Comparison of ENCODE assay signal across 12 cellular contexts in genomic region chr11:129324533-129325175, GRCh38. TPM values are rescaled to one million over a fixed set of nuclear protein-coding genes. Genes with fewer than 3 reads are reported as not detected.
DNase-seq lines count a peak whose midpoint lies in the region; ATAC-seq, FAIRE-seq and TF ChIP-seq lines count a peak whose summit lies in the region.
"Had no signal": no experiment of that assay in that cellular context is flagged by ENCODE, and none has a peak within 500 bp of the region (broad histone marks: within the 10 kb centered on the region; RNA-seq: fewer than 3 reads in every experiment).

No MANE protein-coding gene starts in this region.

- H3K9me3 ChIP-seq in A549 (no peaks in the 10 kb centered on the region), H1 (ENCODE audit: insufficient read depth in 2 of 2, low read depth in 1 of 2, low read length in 1 of 2) (no peaks in the 10 kb centered on the region), mesenchymal stem cell (ENCODE audit: control insufficient read depth, low read length) (no peaks in the 10 kb centered on the region)

- TF ChIP-seq POLR2A in A549 (IDR thresholded peaks at IDR 0.05; ENCODE audit: low read length) (no peak), H1 (IDR thresholded peaks at IDR 0.05; ENCODE audit: control extremely low read depth in 1 of 2, low read depth in 2 of 2, low read length in 2 of 2) (no peak)

- peaks cover 19% of the 10 kb centered on the region for H3K4me1 Mint-ChIP-seq in mesothelial cell of epicardium
- H3K4me1 Mint-ChIP-seq: CD8-positive, alpha-beta memory T cell had no signal

- H3K9me3 Mint-ChIP-seq in mesothelial cell of epicardium: no peaks in the 10 kb centered on the region
- H3K9me3 Mint-ChIP-seq: CD8-positive, alpha-beta memory T cell; neural crest cell had no signal

- H2BK12ac ChIP-seq in H1 (ENCODE audit: low read depth, low read length): peak overlapping the region; percentile 42; the same call in 1 of the 2 replicates
- H2BK12ac ChIP-seq in mesenchymal stem cell (ENCODE audit: low read length in 2 of 2): no peak overlapping the region

- no peaks in the 10 kb centered on the region for H3K36me3 ChIP-seq in H1 (ENCODE audit: control insufficient read depth in 2 of 4, insufficient read depth in 4 of 4, low read length in 3 of 4)
- no peaks in the 10 kb centered on the region for H3K36me3 ChIP-seq in mesenchymal stem cell (ENCODE audit: control insufficient read depth in 1 of 2, insufficient read depth in 2 of 2, low read depth in 1 of 2, low read length in 2 of 2)

- FAIRE-seq in A549 (lab: Jason Lieb, UNC) (no peak), H1 (lab: Jason Lieb, UNC) (no peak)
- FAIRE-seq: frontal cortex had no signal

- no peak overlapping the region for H2BK120ac ChIP-seq in H1 (replicated peaks; ENCODE audit: low read depth, low read length)
- no peak overlapping the region for H2BK120ac ChIP-seq in mesenchymal stem cell (ENCODE audit: low read depth, low read length)

- no peaks in the 10 kb centered on the region for H3K79me1 ChIP-seq in H1 (ENCODE audit: low read depth, low read length)
- H3K79me1 ChIP-seq in mesenchymal stem cell (replicated peaks; ENCODE audit: low read length, poor library complexity, severe bottlenecking): no peaks in the 10 kb centered on the region

- TF ChIP-seq CTCF in A549 (IDR thresholded peaks at IDR 0.05) (no peak), HL-60 (IDR thresholded peaks at IDR 0.05; ENCODE audit: insufficient read depth, low read length) (no peak), H1 (IDR thresholded peaks at IDR 0.05; ENCODE audit: control extremely low read depth in 1 of 3, insufficient read depth in 1 of 3, low read depth in 1 of 3, low read length in 3 of 3) (no peak), mesothelial cell of epicardium (IDR thresholded peaks at IDR 0.05; ENCODE audit: unreplicated experiment) (no peak)

- H3K4me3 ChIP-seq in A549 (0 out of 3 replicates have a peak overlapping the region, but pooled peaks have one; percentile 11), HL-60 (replicated peaks; ENCODE audit: insufficient read depth, low read length) (no peak overlapping the region; the same call in 1 of the 2 replicates), H1 (ENCODE audit: extremely low read depth in 1 of 4, insufficient read depth in 2 of 4, low read depth in 3 of 4, low read length in 4 of 4) (no peak overlapping the region), mesenchymal stem cell (ENCODE audit: insufficient read depth in 1 of 2, low read depth in 1 of 2, low read length in 2 of 2) (peak overlapping the region in 1 of 2 experiments; percentile 64)

- H3K14ac ChIP-seq in H1 (ENCODE audit: insufficient read length) (no peak overlapping the region), mesenchymal stem cell (ENCODE audit: low read length in 2 of 2) (no peak overlapping the region)

- H3K23me2 ChIP-seq in H1 (ENCODE audit: low read depth, low read length): no peaks in the 10 kb centered on the region

- no peak for TF ChIP-seq RAD21 in A549 (conservative IDR thresholded peaks at IDR 0.05 in 1 of 2, IDR thresholded peaks at IDR 0.05 in 1 of 2)
- TF ChIP-seq RAD21 in H1 (IDR thresholded peaks at IDR 0.05 in 1 of 2, conservative IDR thresholded peaks at IDR 0.05 in 1 of 2; ENCODE audit: low read depth in 2 of 2, low read length in 2 of 2): no peak

- no peak overlapping the region for H3K27ac Mint-ChIP-seq in mesothelial cell of epicardium
- H3K27ac Mint-ChIP-seq: CD8-positive, alpha-beta memory T cell had no signal

- WGBS in A549 (ENCODE audit: missing lambda C conversion rate): 31% methylated on average over 8 of the region's 10 CpGs
- 79% methylated on average over 10 of the region's 10 CpGs; no CpG with 5 or more reads in 1 of the 2 experiments for WGBS in H1 (ENCODE audit: extremely low coverage in 1 of 2, insufficient coverage in 1 of 2, insufficient read length in 1 of 2, insufficient replicate concordance in 2 of 2, low coverage in 1 of 2, low lambda C conversion rate in 2 of 2, missing lambda C conversion rate in 1 of 2), 2 experiments
- WGBS in mesenchymal stem cell: 58% methylated on average over 10 of the region's 10 CpGs

- H3K27me3 ChIP-seq in HL-60 (ENCODE audit: insufficient read depth, poor library complexity, severe bottlenecking) (no peaks in the 10 kb centered on the region), H1 (replicated peaks in 1 of 4; ENCODE audit: control insufficient read depth in 3 of 4, extremely low read depth in 1 of 4, insufficient read depth in 3 of 4, low read length in 3 of 4) (peaks cover 0 to 2% (median 0%) of the 10 kb centered on the region in 4 experiments; a peak in 1 of 7 replicates), mesenchymal stem cell (ENCODE audit: control insufficient read depth in 1 of 2, insufficient read depth in 1 of 2, low read length in 2 of 2) (peaks cover 0 to 6% of the 10 kb centered on the region in 2 experiments)

- no peaks in the 10 kb centered on the region for H3K36me3 Mint-ChIP-seq in mesothelial cell of epicardium
- H3K36me3 Mint-ChIP-seq: CD8-positive, alpha-beta memory T cell had no signal

- H3K27me3 Mint-ChIP-seq in mesothelial cell of epicardium (ENCODE audit: low read depth): no peaks in the 10 kb centered on the region
- H3K27me3 Mint-ChIP-seq: CD8-positive, alpha-beta memory T cell had no signal

- ATAC-seq in A549 (peak; percentile 92 to 93), GM21576 (IDR thresholded peaks at IDR 0.05; ENCODE audit: unreplicated experiment) (no peak)

- H3K18ac ChIP-seq in H1 (ENCODE audit: extremely low read depth, low read length) (no peak overlapping the region), mesenchymal stem cell (ENCODE audit: low read depth in 1 of 2, low read length in 2 of 2) (peak overlapping the region in 1 of 2 experiments; percentile 38)

- H3K9ac ChIP-seq in H1 (replicated peaks in 1 of 4; ENCODE audit: extremely low read depth in 1 of 4, low read depth in 3 of 4, low read length in 3 of 4) (no peak overlapping the region), mesenchymal stem cell (ENCODE audit: low read length) (peak overlapping the region; percentile 51)

- no peak overlapping the region for H3K4me3 Mint-ChIP-seq in mesothelial cell of epicardium
- H3K4me3 Mint-ChIP-seq: CD8-positive, alpha-beta memory T cell; neural crest cell had no signal

- no peak overlapping the region for H3K23ac ChIP-seq in H1 (ENCODE audit: insufficient read length)
- no peak overlapping the region for H3K23ac ChIP-seq in mesenchymal stem cell (ENCODE audit: low read length in 2 of 2)

- H3K79me2 ChIP-seq in H1 (ENCODE audit: control insufficient read depth in 1 of 2, insufficient read depth in 2 of 2, low read length in 2 of 2): no peaks in the 10 kb centered on the region

- TF ChIP-seq EP300 in A549 (IDR thresholded peaks at IDR 0.05): no peak
- no peak for TF ChIP-seq EP300 in H1 (IDR thresholded peaks at IDR 0.05; ENCODE audit: borderline replicate concordance in 1 of 2, low read depth in 2 of 2, low read length in 2 of 2)

- no peak overlapping the region for H2BK5ac ChIP-seq in H1 (ENCODE audit: low read depth, low read length)
- no peak overlapping the region for H2BK5ac ChIP-seq in mesenchymal stem cell (ENCODE audit: low read depth, low read length, poor library complexity, severe bottlenecking)

- H3K4me2 ChIP-seq in A549 (peak overlapping the region; percentile 83), H1 (ENCODE audit: insufficient read depth in 1 of 2, low read depth in 2 of 2, low read length in 2 of 2) (no peak overlapping the region), mesenchymal stem cell (ENCODE audit: low read length, poor library complexity, severe bottlenecking) (no peak overlapping the region)

- no peak overlapping the region for H4K5ac ChIP-seq in H1 (ENCODE audit: insufficient read length, low read depth, low read length)

- H2BK15ac ChIP-seq in H1 (ENCODE audit: low read length) (no peak overlapping the region), mesenchymal stem cell (ENCODE audit: low read depth, poor library complexity, severe bottlenecking) (no peak overlapping the region)

- H4K91ac ChIP-seq in H1 (replicated peaks; ENCODE audit: insufficient read length, low read length) (no peak overlapping the region), mesenchymal stem cell (ENCODE audit: low read length) (no peak overlapping the region)

- no peak overlapping the region for H2AK5ac ChIP-seq in H1 (ENCODE audit: low read depth, low read length)
- no peak overlapping the region for H2AK5ac ChIP-seq in mesenchymal stem cell (ENCODE audit: low read length, severe bottlenecking)

- CTCF ChIA-PET in A549 (lab: Yijun Ruan, JAX): interaction anchor here (0.7 to 1.3 kb wide), 2 partner anchors 95 to 207 kb away, joined by 3 read pairs; no protein-coding TSS in a partner anchor
- CTCF ChIA-PET in H1 (lab: Charles Lee; ENCODE audit: partially characterized antibody): interaction anchor here (1.0 to 1.5 kb wide), 4 partner anchors 9 to 381 kb away, joined by 3 to 4 read pairs (median 4); no protein-coding TSS in a partner anchor

- H2BK20ac ChIP-seq in H1 (ENCODE audit: low read length): peak overlapping the region; percentile 40; the same call in 1 of the 2 replicates

- H3K4ac ChIP-seq in H1 (replicated peaks; ENCODE audit: insufficient read length, low read depth, low read length) (peak overlapping the region; percentile 21), mesenchymal stem cell (ENCODE audit: low read depth in 1 of 2, low read length in 2 of 2) (no peak overlapping the region)

- H2AFZ ChIP-seq in H1 (ENCODE audit: low read length): peak overlapping the region; percentile 80; the same call in 1 of the 2 replicates
- H2AFZ ChIP-seq in mesenchymal stem cell (ENCODE audit: low read depth, low read length): no peak overlapping the region

- H3K27ac ChIP-seq in A549 (peak overlapping the region; percentile 71 to 75), HL-60 (replicated peaks) (peak overlapping the region; percentile 66), H1 (ENCODE audit: low read depth, low read length) (no peak overlapping the region), mesenchymal stem cell (ENCODE audit: low read length, poor library complexity, severe bottlenecking) (no peak overlapping the region)

- H3K4me1 ChIP-seq in A549 (peaks cover 25% of the 10 kb centered on the region), H1 (replicated peaks in 1 of 4; ENCODE audit: control insufficient read depth in 3 of 4, insufficient read depth in 4 of 4, low read length in 3 of 4) (peaks cover 0 to 6% (median 2%) of the 10 kb centered on the region in 4 experiments; a peak in 2 of 7 replicates), mesenchymal stem cell (ENCODE audit: control insufficient read depth, insufficient read depth, low read depth, low read length) (no peaks in the 10 kb centered on the region)

- POLR2A ChIA-PET in A549 (lab: Yijun Ruan, JAX) (no interaction called here), H1 (lab: Charles Lee; ENCODE audit: partially characterized antibody) (no interaction called here)

- DNase-seq in A549 (ENCODE audit: low read depth in 1 of 2, low spot score in 1 of 2): peak; percentile 55 to 77
- peak in 1 of 2 experiments; percentile 23 for DNase-seq in HL-60 (ENCODE audit: low read depth in 1 of 2, low spot score in 1 of 2)
- DNase-seq in H1 (ENCODE audit: low read depth in 1 of 2, low spot score in 2 of 2): peak in 1 of 2 experiments; percentile 42
- peak; percentile 30 for DNase-seq in mesenchymal stem cell
- no peak for DNase-seq in SK-N-DZ (ENCODE audit: low spot score)
- DNase-seq in ecto neural progenitor cell (ENCODE audit: low spot score): no peak
- DNase-seq in mesothelial cell of epicardium (ENCODE audit: low spot score in 2 of 2, unreplicated experiment in 2 of 2): no peak
- DNase-seq: CD8-positive, alpha-beta memory T cell; SW 1271 had no signal

- no peak overlapping the region for H3K56ac ChIP-seq in H1 (replicated peaks; ENCODE audit: insufficient read length, low read depth, low read length)

- H4K20me1 ChIP-seq in H1 (replicated peaks in 1 of 2; ENCODE audit: control insufficient read depth in 1 of 2, insufficient read depth in 2 of 2, low read length in 2 of 2): no peaks in the 10 kb centered on the region

- H4K8ac ChIP-seq in H1 (ENCODE audit: extremely low read depth, insufficient read depth, low read length) (no peak overlapping the region), mesenchymal stem cell (ENCODE audit: low read length) (no peak overlapping the region)

RNA-seq across cellular contexts. Expression of gene BARX2, which starts 51.0 kb away (rescaled TPM):
- polyA plus RNA-seq in A549 (2011; rRNA removed) (not detected in 2 replicates), A549 (2017; fragmentation: RNase III; extraction: RNeasy Plus Mini Kit Qiagen cat#74134 plus additional on column Dnase treatment) (not detected in 3 replicates), H1 (2011; rRNA removed) (not detected in 2 replicates)
- polyA plus RNA-seq in A549 (2012; cell fraction: cytosol; rRNA removed): not detected in 2 replicates
- not detected in 2 replicates for polyA plus RNA-seq in A549 (2012; cell fraction: nucleus; rRNA removed)
- polyA minus RNA-seq in A549 (2011; rRNA and poly(A)+ RNA removed): not detected in 2 replicates
- total RNA-seq in H1 (2021; fragmentation: NEBNext Ultra II Directional; extraction: Animal tissue kit (Norgen Biotek cat#: 25700)): not detected in 2 replicates
- polyA plus RNA-seq in H1 (2011; cell fraction: cytosol; rRNA removed): not detected
- polyA plus RNA-seq in H1 (2011; cell fraction: nucleus; rRNA removed): not detected
- polyA plus RNA-seq in H1 (2012, experiment 1 of 2): not detected in 4 replicates
- not detected for polyA plus RNA-seq in H1 (2012, experiment 2 of 2)
- polyA plus RNA-seq in H1 (2013, experiment 1 of 2): not detected
- polyA plus RNA-seq in H1 (2013, experiment 2 of 2): not detected
- polyA minus RNA-seq in H1 (2011; rRNA and poly(A)+ RNA removed): not detected in 2 replicates
- not detected for polyA minus RNA-seq in H1 (2011; cell fraction: cytosol; rRNA and poly(A)+ RNA removed)
- not detected for polyA minus RNA-seq in H1 (2011; cell fraction: nucleus; rRNA and poly(A)+ RNA removed)
- polyA plus RNA-seq in mesenchymal stem cell (2013, experiment 1 of 2): not detected
- not detected for polyA plus RNA-seq in mesenchymal stem cell (2013, experiment 2 of 2)
- not detected in 2 replicates for polyA plus RNA-seq in SK-N-DZ (2014; cell fraction: cytosol; rRNA removed)
- not detected in 2 replicates for polyA plus RNA-seq in SK-N-DZ (2014; cell fraction: nucleus; rRNA removed)
- total RNA-seq in mesothelial cell of epicardium: 59.8 to 73.5 TPM (median 69.9 TPM) in 3 replicates
- total RNA-seq: CD8-positive, alpha-beta memory T cell; frontal cortex; neural crest cell had no signal
- polyA plus RNA-seq: CD8-positive, alpha-beta memory T cell had no signal

Comparison
In these comparisons a context has a peak if more than half of its experiments do, and no peak if none do; other contexts are left out.
1. DNase-seq: peak in A549 (2 of 2) and mesenchymal stem cell (single experiment); none in SK-N-DZ (single experiment), ecto neural progenitor cell (single experiment) and mesothelial cell of epicardium (0 of 2).
2. H3K27ac ChIP-seq: peak in A549 (2 of 2) and HL-60 (single experiment); none in H1 (single experiment) and mesenchymal stem cell (single experiment).
3. RNA of gene BARX2, which starts 51.0 kb away (total RNA-seq): 59.8 to 73.5 TPM in mesothelial cell of epicardium; not detected in H1; every median in the first group is over 10 times any median in the second.
4. Of the 18 proteins assayed by ChIP-seq in both H1 and A549: peak only in H1: none; only in A549: MAX; in both: none; in neither: 17.